ENCODE assay signal across 8 cellular contexts in genomic region chr22:46150615-46151423, GRCh38. TPM values are rescaled to one million over a fixed set of nuclear protein-coding genes. Genes with fewer than 3 reads are reported as not detected.
DNase-seq lines count a peak whose midpoint lies in the region; ATAC-seq, FAIRE-seq and TF ChIP-seq lines count a peak whose summit lies in the region.

No MANE protein-coding gene starts in this region.

- peaks cover 31% of the 10 kb centered on the region for H3K4me1 ChIP-seq in keratinocyte (ENCODE audit: control insufficient read depth, extremely low read depth, insufficient read depth, low read length)

- no peak overlapping the region for H3K27ac ChIP-seq in brain microvascular endothelial cell
- H3K27ac ChIP-seq in keratinocyte (ENCODE audit: control insufficient read depth, insufficient read depth, low read length), result peak overlapping the region; percentile 52

- TF ChIP-seq CTCF in brain microvascular endothelial cell (IDR thresholded peaks at IDR 0.05; ENCODE audit: low read depth, low read length, missing control alignments) (no peak), keratinocyte (optimal IDR thresholded peaks at IDR 0.05 in 1 of 3, IDR thresholded peaks at IDR 0.05 in 1 of 3, conservative IDR thresholded peaks at IDR 0.05 in 1 of 3; ENCODE audit: extremely low read depth in 1 of 3, insufficient read depth in 2 of 3, low read length in 3 of 3) (no peak)

- peak; percentile 23 for ATAC-seq in HG03108 (IDR thresholded peaks at IDR 0.05; ENCODE audit: unreplicated experiment)

- H2AFZ ChIP-seq in keratinocyte (ENCODE audit: control insufficient read depth, low read length), result peak overlapping the region; percentile 71

- no peaks in the 10 kb centered on the region for H4K20me1 ChIP-seq in keratinocyte (ENCODE audit: control insufficient read depth, extremely low read depth, insufficient read depth, low read length)

- no peak for FAIRE-seq in keratinocyte (lab: Jason Lieb, UNC)

- H3K9ac ChIP-seq in keratinocyte (ENCODE audit: control insufficient read depth, extremely low read depth, insufficient read depth, low read length), result peak overlapping the region; percentile 76

- H3K36me3 ChIP-seq in brain microvascular endothelial cell (replicated peaks) (no peaks in the 10 kb centered on the region), keratinocyte (ENCODE audit: control insufficient read depth in 2 of 2, extremely low read depth in 1 of 2, insufficient read depth in 2 of 2, low read length in 2 of 2) (peaks cover 2 to 3% of the 10 kb centered on the region in 2 experiments)

- H3K9me1 ChIP-seq in keratinocyte (ENCODE audit: control insufficient read depth, extremely low read depth, insufficient read depth, low read length), result no peaks in the 10 kb centered on the region

- H3K4me2 ChIP-seq in keratinocyte (ENCODE audit: control insufficient read depth, extremely low read depth, insufficient read depth, low read depth, low read length), result peak overlapping the region; percentile 96

- peak in 2 of 3 experiments; percentile 16 to 38 for DNase-seq in NCI-H1417 (lab: John Stamatoyannopoulos, UW)
- DNase-seq in NCI-H1417 treated with DMSO at 0.1 percent for 48 hours (lab: John Stamatoyannopoulos, UW), result no peak
- DNase-seq in T-helper 9 cell, result peak; percentile 55
- DNase-seq in brain microvascular endothelial cell, result no peak
- no peak for DNase-seq in keratinocyte (ENCODE audit: low read depth, low spot score)
- peak; percentile 61 to 65 for DNase-seq in stimulated activated CD4-positive, alpha-beta T cell treated with anti-CD3 and anti-CD28 coated beads, Interleukin-2, amount 100 ng/mL, for 24 hours
- no peak for DNase-seq in GF-D8 (lab: John Stamatoyannopoulos, UW)

- H3K9me3 ChIP-seq in keratinocyte (ENCODE audit: control insufficient read depth, low read depth, low read length), result no peaks in the 10 kb centered on the region

- peak overlapping the region; percentile 71 for H3K4me3 ChIP-seq in brain microvascular endothelial cell (ENCODE audit: low read depth, low read length)
- peak overlapping the region; percentile 78 to 87 (median 81) for H3K4me3 ChIP-seq in keratinocyte (ENCODE audit: control insufficient read depth in 2 of 3, extremely low read depth in 1 of 3, insufficient read depth in 2 of 3, low read depth in 1 of 3, low read length in 3 of 3)

- H3K27me3 ChIP-seq in brain microvascular endothelial cell (replicated peaks) (peaks cover 15% of the 10 kb centered on the region), keratinocyte (ENCODE audit: control insufficient read depth, extremely low read depth, insufficient read depth, low read length) (peaks cover 5% of the 10 kb centered on the region)

- no peaks in the 10 kb centered on the region for H3K79me2 ChIP-seq in keratinocyte (ENCODE audit: control insufficient read depth, insufficient read depth, low read length)

- dilution Hi-C loops in keratinocyte (cut with MboI; ENCODE audit: extremely low pct_ligation_motif_present, low sequenced_read_pairs), result no loop called here

- in situ Hi-C loops in brain microvascular endothelial cell (cut with HindIII; ENCODE audit: low pct_ligation_motif_present, low sequenced_read_pairs), result no loop called here

RNA-seq across cellular contexts. Expression of gene PPARA, which starts 0.5 kb away (rescaled TPM):
- polyA plus RNA-seq in keratinocyte, result 3.8 to 5.7 TPM (median 4.9 TPM) in 3 replicates
- 3.0 TPM for polyA plus RNA-seq in keratinocyte (2011; ENCODE audit: low read depth)
- polyA plus RNA-seq in keratinocyte (2011; cell fraction: cytosol; rRNA removed), result 4.3 and 5.2 TPM in 2 replicates
- polyA plus RNA-seq in keratinocyte (2011; cell fraction: nucleus; rRNA removed), result 5.7 TPM in 2 replicates
- 5.0 and 6.3 TPM in 2 replicates for polyA plus RNA-seq in keratinocyte (2012; ENCODE audit: low replicate concordance)
- polyA minus RNA-seq in keratinocyte, result 7.1 to 18.8 TPM (median 10.4 TPM) in 3 replicates
- polyA minus RNA-seq in keratinocyte (2011; cell fraction: cytosol; rRNA and poly(A)+ RNA removed), result 10.7 TPM
- 8.8 and 9.4 TPM in 2 replicates for polyA minus RNA-seq in keratinocyte (2011; cell fraction: nucleus; rRNA and poly(A)+ RNA removed)

Comparison
In these comparisons a context has a peak if more than half of its experiments do, and no peak if none do; other contexts are left out.
1. DNase-seq: peak in NCI-H1417 (2 of 3), T-helper 9 cell (single experiment) and stimulated activated CD4-positive, alpha-beta T cell treated with anti-CD3 and anti-CD28 coated beads, Interleukin-2, amount 100 ng/mL, for 24 hours (2 of 2); none in NCI-H1417 treated with DMSO at 0.1 percent for 48 hours (single experiment), brain microvascular endothelial cell (single experiment), keratinocyte (single experiment) and GF-D8 (single experiment).